Comparison of ENCODE assay signal across 2 cellular contexts in genomic region chrX:121571333-121571732, GRCh38.
TF ChIP-seq lines count a peak whose summit lies in the region.

No MANE protein-coding gene starts in this region.

TF ChIP-seq in HepG2, 621 proteins besides CTCF, POLR2A, EP300 and RAD21:
- TF ChIP-seq ETV5 (CRISPR knock-in tag; IDR thresholded peaks at IDR 0.05; ENCODE audit: borderline replicate concordance): no peak
- TF ChIP-seq POLR2AphosphoS2 (IDR thresholded peaks at IDR 0.05; ENCODE audit: low read depth, low read length): no peak
- TF ChIP-seq ZNF563 (CRISPR knock-in tag; IDR thresholded peaks at IDR 0.05): no peak
- TF ChIP-seq BCLAF1 (IDR thresholded peaks at IDR 0.05): no peak
- 0 out of 2 replicates have a peak, but pooled peaks have one; percentile 24 for TF ChIP-seq STAG1 (CRISPR knock-in tag; IDR thresholded peaks at IDR 0.05)
- TF ChIP-seq KDM5B (CRISPR knock-in tag; IDR thresholded peaks at IDR 0.05; ENCODE audit: borderline replicate concordance): no peak
- TF ChIP-seq HOXD1 (CRISPR knock-in tag; IDR thresholded peaks at IDR 0.05): no peak
- no peak for TF ChIP-seq DMTF1 (CRISPR knock-in tag; IDR thresholded peaks at IDR 0.05)
- TF ChIP-seq CENPBD1 (CRISPR knock-in tag; IDR thresholded peaks at IDR 0.05; ENCODE audit: borderline replicate concordance, low read depth): no peak
TF ChIP-seq in HepG2: peak in this region for 1.

TF ChIP-seq in H1, 55 proteins besides CTCF, POLR2A, EP300 and RAD21:
- no peak for TF ChIP-seq CEBPB (IDR thresholded peaks at IDR 0.05; ENCODE audit: low read depth, low read length)
- TF ChIP-seq SP4 (IDR thresholded peaks at IDR 0.05; ENCODE audit: low read length): no peak
- TF ChIP-seq RBBP5 (IDR thresholded peaks at IDR 0.05; ENCODE audit: borderline replicate concordance, low read depth, low read length): no peak
- TF ChIP-seq HDAC2 (IDR thresholded peaks at IDR 0.05; ENCODE audit: borderline replicate concordance in 1 of 2, low read depth in 2 of 2, low read length in 2 of 2): no peak
